ENCODE assay signal across 8 cellular contexts in genomic region chr2:46010925-46011490, GRCh38.
DNase-seq lines count a peak whose midpoint lies in the region; ATAC-seq and TF ChIP-seq lines count a peak whose summit lies in the region.

No MANE protein-coding gene starts in this region.

- CTCF ChIA-PET in naive thymus-derived CD4-positive, alpha-beta T cell (lab: Charles Lee): interaction anchor here (1.1 to 1.4 kb wide), 2 partner anchors 52 to 353 kb away, joined by 4 to 5 read pairs; no protein-coding TSS in a partner anchor
- CTCF ChIA-PET in Calu3 (lab: Charles Lee): interaction anchor here (0.9 to 1.1 kb wide), 2 partner anchors 154 to 355 kb away, joined by 3 read pairs; no protein-coding TSS in a partner anchor

- H3K27ac Mint-ChIP-seq in naive thymus-derived CD4-positive, alpha-beta T cell: no peak overlapping the region
- H3K27ac Mint-ChIP-seq in Calu3 (ENCODE audit: unreplicated experiment): no peak overlapping the region

- H3K4me3 ChIP-seq in naive thymus-derived CD4-positive, alpha-beta T cell (ENCODE audit: low read length): no peak overlapping the region

- BruUV-seq in Calu3 (replicated peaks; lab: Mats Ljungman, UMichigan): no TSS peak

- H3K4me3 Mint-ChIP-seq in naive thymus-derived CD4-positive, alpha-beta T cell: no peak overlapping the region
- no peak overlapping the region for H3K4me3 Mint-ChIP-seq in Calu3 (ENCODE audit: low read depth, unreplicated experiment)

- no peaks in the 10 kb centered on the region for H3K27me3 Mint-ChIP-seq in naive thymus-derived CD4-positive, alpha-beta T cell
- H3K27me3 Mint-ChIP-seq in Calu3 (ENCODE audit: unreplicated experiment): no peaks in the 10 kb centered on the region

- no peaks in the 10 kb centered on the region for H3K4me1 ChIP-seq in naive thymus-derived CD4-positive, alpha-beta T cell (ENCODE audit: control insufficient read depth in 2 of 2, insufficient read depth in 2 of 2, low read length in 2 of 2)

- POLR2A ChIA-PET in naive thymus-derived CD4-positive, alpha-beta T cell (lab: Charles Lee): no interaction called here

- peak; percentile 51 for ATAC-seq in HG02798 (IDR thresholded peaks at IDR 0.05; ENCODE audit: poor library complexity, unreplicated experiment)
- ATAC-seq in naive thymus-derived CD4-positive, alpha-beta T cell: no peak
- ATAC-seq in HG02840 (IDR thresholded peaks at IDR 0.05; ENCODE audit: low FRiP score, unreplicated experiment): no peak

- intact Hi-C loops in naive thymus-derived CD4-positive, alpha-beta T cell (cut with micrococcal nuclease): loop anchor here (1.0 to 5.0 kb wide), 4 partner anchors 286 to 641 kb away; partner anchors contain the start of gene EPAS1 (in 1 of the 2)
- intact Hi-C loops in Calu3 (cut with micrococcal nuclease; ENCODE audit: unreplicated experiment): loop anchor here (1.0 kb wide), 2 partner anchors 354 to 450 kb away; no protein-coding TSS in a partner anchor

- no peak overlapping the region for H3K27ac ChIP-seq in naive thymus-derived CD4-positive, alpha-beta T cell (ENCODE audit: low read depth, low read length)

- DNase-seq in D341Med (ENCODE audit: low spot score) (peak; percentile 48), RPMI7951 (ENCODE audit: low read depth) (peak; percentile 57), epidermal melanocyte (ENCODE audit: insufficient read length, low spot score) (peak; percentile 37), Calu3 (no peak)
- DNase-seq in naive thymus-derived CD4-positive, alpha-beta T cell: peak in 6 of 9 donors; percentile 10 to 38 (median 26)
- no peak for DNase-seq in stimulated activated naive CD4-positive, alpha-beta T cell treated with Interleukin-2 at 50 U/mL for 16 hours (lab: John Stamatoyannopoulos, UW)

- peaks cover 0 to 55% (median 11%) of the 10 kb centered on the region in 5 donors for H3K36me3 Mint-ChIP-seq in naive thymus-derived CD4-positive, alpha-beta T cell
- peaks cover 5% of the 10 kb centered on the region for H3K36me3 Mint-ChIP-seq in Calu3 (ENCODE audit: insufficient read depth, unreplicated experiment)

- H3K27me3 ChIP-seq in naive thymus-derived CD4-positive, alpha-beta T cell (ENCODE audit: control insufficient read depth in 2 of 2, insufficient read depth in 2 of 2, low read length in 2 of 2): no peaks in the 10 kb centered on the region

- H3K9me3 ChIP-seq in naive thymus-derived CD4-positive, alpha-beta T cell (ENCODE audit: control insufficient read depth in 2 of 3, low read length in 3 of 3): no peaks in the 10 kb centered on the region

- H3K36me3 ChIP-seq in naive thymus-derived CD4-positive, alpha-beta T cell (ENCODE audit: control insufficient read depth in 2 of 3, insufficient read depth in 3 of 3, low read length in 3 of 3): peaks cover 0 to 15% (median 0%) of the 10 kb centered on the region in 3 experiments

- H3K4me1 Mint-ChIP-seq in naive thymus-derived CD4-positive, alpha-beta T cell: peaks cover 0 to 16% (median 0%) of the 10 kb centered on the region in 7 donors
- H3K4me1 Mint-ChIP-seq in Calu3 (ENCODE audit: low read depth, unreplicated experiment): no peaks in the 10 kb centered on the region

- TF ChIP-seq CTCF in Calu3 (IDR thresholded peaks at IDR 0.05; ENCODE audit: unreplicated experiment): no peak

- H3K9me3 Mint-ChIP-seq in naive thymus-derived CD4-positive, alpha-beta T cell: no peaks in the 10 kb centered on the region
- no peaks in the 10 kb centered on the region for H3K9me3 Mint-ChIP-seq in Calu3 (ENCODE audit: low read depth, unreplicated experiment)

Comparison
In these comparisons a context has a peak if more than half of its experiments do, and no peak if none do; other contexts are left out.
1. DNase-seq: peak in D341Med (single experiment), RPMI7951 (single experiment), epidermal melanocyte (single experiment) and naive thymus-derived CD4-positive, alpha-beta T cell (6 of 9); none in Calu3 (single experiment) and stimulated activated naive CD4-positive, alpha-beta T cell treated with Interleukin-2 at 50 U/mL for 16 hours (single experiment).